Comparison of ENCODE assay signal across 9 cellular contexts in genomic region chr1:44776749-44777068, GRCh38. TPM values are rescaled to one million over a fixed set of nuclear protein-coding genes. Genes with fewer than 3 reads are reported as not detected.
DNase-seq lines count a peak whose midpoint lies in the region; ATAC-seq and TF ChIP-seq lines count a peak whose summit lies in the region.
"Had no signal": no experiment of that assay in that cellular context is flagged by ENCODE, and none has a peak within 500 bp of the region (broad histone marks: within the 10 kb centered on the region; RNA-seq: fewer than 3 reads in every experiment).

No MANE protein-coding gene starts in this region.

- no peak for TF ChIP-seq CTCF in astrocyte of the spinal cord (IDR thresholded peaks at IDR 0.05; ENCODE audit: low read depth, low read length)
- no peak for TF ChIP-seq CTCF in lower lobe of right lung (IDR thresholded peaks at IDR 0.05)
- TF ChIP-seq CTCF in transverse colon (IDR thresholded peaks at IDR 0.05): no peak

- peaks cover 29% of the 10 kb centered on the region for H3K4me1 ChIP-seq in lower lobe of right lung
- H3K4me1 ChIP-seq in transverse colon: peaks cover 9 to 29% (median 21%) of the 10 kb centered on the region in 4 donors

- in situ Hi-C loops in astrocyte of the spinal cord (cut with HindIII; ENCODE audit: low sequenced_read_pairs): no loop called here
- in situ Hi-C loops in transverse colon (cut with MboI; ENCODE audit: low pct_ligation_motif_present in 1 of 4, low pct_unique_long_range_greater_than_20kb in 1 of 4, low sequenced_read_pairs in 3 of 4): loop anchor here in 2 of 4 donors (25.0 kb wide), 2 partner anchors 236 to 536 kb away; partner anchors contain the start of genes HECTD3 (in 1 of the 2) and UROD (in 1 of the 2)

- H3K27ac ChIP-seq in lower lobe of right lung (peak overlapping the region; percentile 98), transverse colon (peak overlapping the region; percentile 92 to 97 (median 95))

- H3K9me3 ChIP-seq in lower lobe of right lung: no peaks in the 10 kb centered on the region
- H3K9me3 ChIP-seq in transverse colon: no peaks in the 10 kb centered on the region

- CTCF ChIA-PET in activated naive CD4-positive, alpha-beta T cell treated with anti-CD3 and anti-CD28 coated beads, Interleukin-2, amount 10 ng/mL, durations not matched to agents 7 days and 5 days (lab: Charles Lee): interaction anchor here (0.9 kb wide), 1 partner anchor 522 kb away, joined by 3 read pairs; no protein-coding TSS in a partner anchor

- H3K27me3 ChIP-seq in lower lobe of right lung (ENCODE audit: low read depth) (no peaks in the 10 kb centered on the region), transverse colon (no peaks in the 10 kb centered on the region)

- 19 to 26% methylated on average over 3 to 11 of the region's 11 CpGs for WGBS in transverse colon (ENCODE audit: low coverage in 1 of 2), 2 donors

- intact Hi-C loops in lower lobe of right lung (cut with DNase I) (no loop called here), transverse colon (cut with DNase I; ENCODE audit: low total_unique reads) (loop anchor here (5.0 kb wide), 1 partner anchor 526 kb away; no protein-coding TSS in a partner anchor)

- H3K36me3 ChIP-seq in lower lobe of right lung (peaks cover 55% of the 10 kb centered on the region), transverse colon (peaks cover 0 to 20% (median 4%) of the 10 kb centered on the region in 4 donors)

- ATAC-seq in lower lobe of right lung: no peak
- no peak for ATAC-seq in HG03135 (IDR thresholded peaks at IDR 0.05; ENCODE audit: unreplicated experiment)

- peak overlapping the region; percentile 88 for H3K4me3 Mint-ChIP-seq in activated naive CD4-positive, alpha-beta T cell treated with anti-CD3 and anti-CD28 coated beads, Interleukin-2, amount 10 ng/mL, durations not matched to agents 7 days and 5 days

- peaks cover 60% of the 10 kb centered on the region for H3K36me3 Mint-ChIP-seq in activated naive CD4-positive, alpha-beta T cell treated with anti-CD3 and anti-CD28 coated beads, Interleukin-2, amount 10 ng/mL, durations not matched to agents 7 days and 5 days

- no peaks in the 10 kb centered on the region for H3K27me3 Mint-ChIP-seq in activated naive CD4-positive, alpha-beta T cell treated with anti-CD3 and anti-CD28 coated beads, Interleukin-2, amount 10 ng/mL, durations not matched to agents 7 days and 5 days

- H3K4me3 ChIP-seq in astrocyte of the spinal cord (ENCODE audit: low read depth, low read length) (peak overlapping the region; percentile 97), lower lobe of right lung (peak overlapping the region; percentile 97), transverse colon (peak overlapping the region; percentile 72 to 81 (median 78))

- DNase-seq in activated naive CD4-positive, alpha-beta T cell treated with anti-CD3 and anti-CD28 coated beads, Interleukin-2, amount 10 ng/mL, durations not matched to agents 7 days and 5 days: no peak
- DNase-seq in activated naive CD4-positive, alpha-beta T cell treated with Interleukin-2 at 50 U/mL for 16 hours: no peak
- DNase-seq in astrocyte of the spinal cord (ENCODE audit: low read depth, low spot score) (no peak), lower lobe of right lung (no peak), transverse colon (no peak), NCI-H2227 (lab: John Stamatoyannopoulos, UW; ENCODE audit: unreplicated experiment) (no peak), DMS 273 treated with DMSO at 0.1 percent for 48 hours (lab: John Stamatoyannopoulos, UW) (no peak)

- H3K27ac Mint-ChIP-seq in activated naive CD4-positive, alpha-beta T cell treated with anti-CD3 and anti-CD28 coated beads, Interleukin-2, amount 10 ng/mL, durations not matched to agents 7 days and 5 days: peak overlapping the region; percentile 97

- no peaks in the 10 kb centered on the region for H3K9me3 Mint-ChIP-seq in activated naive CD4-positive, alpha-beta T cell treated with anti-CD3 and anti-CD28 coated beads, Interleukin-2, amount 10 ng/mL, durations not matched to agents 7 days and 5 days

- no peak for TF ChIP-seq EP300 in transverse colon (IDR thresholded peaks at IDR 0.05; ENCODE audit: low read depth)

- TF ChIP-seq POLR2A in transverse colon (IDR thresholded peaks at IDR 0.05): no peak

- H3K4me1 Mint-ChIP-seq in activated naive CD4-positive, alpha-beta T cell treated with anti-CD3 and anti-CD28 coated beads, Interleukin-2, amount 10 ng/mL, durations not matched to agents 7 days and 5 days: peaks cover 54% of the 10 kb centered on the region

RNA-seq across cellular contexts. Expression of gene RPS8, which starts 1.4 kb away (rescaled TPM):
- total RNA-seq in lower lobe of right lung (1,341 TPM), transverse colon (1,000 to 10,000 TPM in 3 of 4 donors, 100 to 1,000 TPM in 1; 505 to 1,630 (median 1,282) TPM)

RNA-seq across cellular contexts. Expression of gene BEST4, which starts 11.3 kb away (rescaled TPM):
- total RNA-seq in lower lobe of right lung (1.7 TPM), transverse colon (100 to 1,000 TPM in 2 of 4 donors, 10 to 100 TPM in 2; 48.8 to 208 (median 92.3) TPM)
- total RNA-seq: Daoy had no signal

RNA-seq across cellular contexts. Expression of gene PLK3, which starts 23.5 kb away (rescaled TPM):
- total RNA-seq in lower lobe of right lung (27.7 TPM), transverse colon (10 to 100 TPM; 12.4 to 87.2 (median 16.3) TPM)

RNA-seq across cellular contexts. Expression of gene DYNLT4, which starts 30.4 kb away (rescaled TPM):
- 5.2 TPM for total RNA-seq in lower lobe of right lung
- 1 to 10 TPM in 1 of 4 donors, not detected in 3; 1.4 TPM for total RNA-seq in transverse colon
- total RNA-seq: Daoy had no signal

RNA-seq across cellular contexts. Expression of gene BTBD19, which starts 31.6 kb away (rescaled TPM):
- total RNA-seq in lower lobe of right lung (8.7 TPM), transverse colon (10 to 100 TPM in 1 of 4 donors, 1 to 10 TPM in 3; 1.5 to 22.1 (median 3.7) TPM)

Comparison
In these comparisons a context has a peak if more than half of its experiments do, and no peak if none do; other contexts are left out.
1. RNA of gene BEST4, which starts 11.3 kb away (total RNA-seq): 48.8 to 208 TPM in transverse colon; 1.7 TPM in lower lobe of right lung (single experiment); every median in the first group is over 10 times any median in the second.
2. Peak in every context shown above with its lines, with median percentiles within 50 percentile points of each other: H3K4me3 ChIP-seq.